Comparison of ENCODE assay signal across 32 cellular contexts in genomic region chr9:100785946-100786345, GRCh38.
"Had no signal": no experiment of that assay in that cellular context is flagged by ENCODE, and none has a peak within 500 bp of the region (broad histone marks: within the 10 kb centered on the region; RNA-seq: fewer than 3 reads in every experiment).

No MANE protein-coding gene starts in this region.

- H3K4me3 ChIP-seq: MG63 had no signal

- H3K4me2 ChIP-seq: KMS-11 had no signal

- H3K36me3 ChIP-seq: MG63 had no signal

- DNase-seq: Karpas-422, Kasumi-1, MG63, MM.1S, MV-4-11, NCI-H1048, NCI-H1092, NCI-H1092 treated with DMSO at 0.1 percent for 48 hours, NCI-H1105, NCI-H1105 treated with DMSO at 0.1 percent for 48 hours, NCI-H1417, NCI-H1417 treated with DMSO at 0.1 percent for 48 hours, NCI-H1436, NCI-H1436 treated with DMSO at 0.1 percent for 48 hours, NCI-H146, NCI-H1694, NCI-H1694 treated with DMSO at 0.1 percent for 48 hours, NCI-H187, NCI-H187 treated with DMSO at 0.1 percent for 48 hours, NCI-H2029, NCI-H2029 treated with DMSO at 0.1 percent for 48 hours, NCI-H2081 treated with DMSO at 0.1 percent for 48 hours, NCI-H2107, NCI-H2171, NCI-H2171 treated with DMSO at 0.1 percent for 48 hours, NCI-H2227 treated with DMSO at 0.1 percent for 48 hours, NCI-H226, NCI-H345, NCI-H446, NCI-H446 treated with DMSO at 0.1 percent for 48 hours, NCI-H510A had no signal

- H3K9ac ChIP-seq: KMS-11 had no signal

- H3K27ac ChIP-seq: KMS-11 had no signal

- H3K27me3 ChIP-seq: MG63 had no signal

- H3K9me3 ChIP-seq: MG63 had no signal
